In the genomic region with DNA sequence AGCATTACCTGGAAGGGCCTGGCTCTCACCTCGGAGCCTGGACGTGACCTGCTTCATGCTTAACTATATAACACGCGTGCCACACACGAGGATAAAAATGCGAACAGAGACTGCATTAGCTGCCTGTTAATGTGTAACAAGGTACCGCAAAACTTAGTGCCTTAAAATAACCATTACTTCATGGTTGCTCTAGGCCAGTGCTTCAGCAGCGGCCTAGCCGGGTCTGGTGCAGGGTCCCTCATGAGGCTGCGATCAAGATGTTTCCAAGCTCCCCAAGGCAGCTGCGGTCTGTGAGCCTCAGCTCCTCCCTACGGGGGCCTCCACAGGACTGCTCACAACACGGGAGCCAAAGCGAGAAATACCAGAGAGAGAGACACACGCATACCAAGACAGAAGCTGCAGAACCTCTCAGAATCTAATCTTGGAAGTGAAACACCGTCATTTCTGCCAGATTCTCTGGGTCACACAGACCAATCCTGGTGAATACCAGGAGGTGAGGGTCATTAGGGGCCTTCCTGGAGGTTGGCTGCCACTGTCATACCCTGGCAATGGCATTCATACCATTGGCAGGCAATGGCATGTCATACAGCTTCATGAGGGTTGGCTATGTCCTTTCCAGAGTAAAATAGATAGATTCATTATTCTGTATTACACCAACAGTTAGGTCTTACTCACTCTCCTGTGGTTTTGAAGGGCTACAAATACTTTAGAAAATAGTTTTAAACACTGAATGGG, we compare ENCODE assay signal across 9 cellular contexts.
DNase-seq lines count a peak whose midpoint lies in the region; ATAC-seq and TF ChIP-seq lines count a peak whose summit lies in the region.
"Had no signal": no experiment of that assay in that cellular context is flagged by ENCODE, and none has a peak within 500 bp of the region (broad histone marks: within the 10 kb centered on the region; RNA-seq: fewer than 3 reads in every experiment).

No MANE protein-coding gene starts in this region.

- peaks cover 3% of the 10 kb centered on the region for H3K36me3 ChIP-seq in neutrophil
- H3K36me3 ChIP-seq in esophagus squamous epithelium: peaks cover 0 to 37% (median 0%) of the 10 kb centered on the region in 3 donors

- peak overlapping the region; percentile 63 for H3K27ac ChIP-seq in cingulate gyrus (ENCODE audit: low read depth, low read length)
- peak overlapping the region; percentile 49 for H3K27ac ChIP-seq in neutrophil
- no peak overlapping the region for H3K27ac ChIP-seq in esophagus squamous epithelium

- H3K4me1 ChIP-seq in neutrophil (ENCODE audit: control insufficient read depth in 1 of 2, insufficient read depth in 1 of 2, low read depth in 1 of 2, low read length in 1 of 2) (peaks cover 30 to 31% of the 10 kb centered on the region in 2 experiments), esophagus squamous epithelium (peaks cover 14 to 61% (median 41%) of the 10 kb centered on the region in 3 donors)

- H3K9me3 ChIP-seq in neutrophil: no peaks in the 10 kb centered on the region
- H3K9me3 ChIP-seq in esophagus squamous epithelium: no peaks in the 10 kb centered on the region

- no peak for DNase-seq in GM19240 (ENCODE audit: insufficient read length, low spot score)
- no peak for DNase-seq in esophagus squamous epithelium (lab: John Stamatoyannopoulos, UW)
- no peak for DNase-seq in SHP77 (lab: John Stamatoyannopoulos, UW)
- DNase-seq in DMS153 treated with DMSO at 0.1 percent for 48 hours (lab: John Stamatoyannopoulos, UW; ENCODE audit: unreplicated experiment): no peak
- DNase-seq: hypothalamus had no signal

- H3K27me3 ChIP-seq in neutrophil (no peaks in the 10 kb centered on the region), esophagus squamous epithelium (no peaks in the 10 kb centered on the region)

- intact Hi-C loops in esophagus squamous epithelium (cut with DNase I): no loop called here

- no peak for TF ChIP-seq POLR2A in esophagus squamous epithelium (IDR thresholded peaks at IDR 0.05)

- no peak overlapping the region for H3K4me3 ChIP-seq in neutrophil (ENCODE audit: low read depth in 1 of 2, low read length in 1 of 2)
- no peak overlapping the region for H3K4me3 ChIP-seq in esophagus squamous epithelium

- 78 to 85% methylated on average over 6 to 14 of the region's 16 CpGs for WGBS in esophagus squamous epithelium, 2 donors

- no peak for TF ChIP-seq CTCF in neutrophil (IDR thresholded peaks at IDR 0.05)
- TF ChIP-seq CTCF in esophagus squamous epithelium (IDR thresholded peaks at IDR 0.05): no peak

- ATAC-seq in GM18517 (IDR thresholded peaks at IDR 0.05; ENCODE audit: unreplicated experiment): peak; percentile 57
- ATAC-seq in HG03095 (IDR thresholded peaks at IDR 0.05; ENCODE audit: unreplicated experiment): peak; percentile 62

Comparison
In these comparisons a context has a peak if more than half of its experiments do, and no peak if none do; other contexts are left out.
1. H3K27ac ChIP-seq: peak in cingulate gyrus (single experiment) and neutrophil (single experiment); none in esophagus squamous epithelium (0 of 4).